In the genomic region with DNA sequence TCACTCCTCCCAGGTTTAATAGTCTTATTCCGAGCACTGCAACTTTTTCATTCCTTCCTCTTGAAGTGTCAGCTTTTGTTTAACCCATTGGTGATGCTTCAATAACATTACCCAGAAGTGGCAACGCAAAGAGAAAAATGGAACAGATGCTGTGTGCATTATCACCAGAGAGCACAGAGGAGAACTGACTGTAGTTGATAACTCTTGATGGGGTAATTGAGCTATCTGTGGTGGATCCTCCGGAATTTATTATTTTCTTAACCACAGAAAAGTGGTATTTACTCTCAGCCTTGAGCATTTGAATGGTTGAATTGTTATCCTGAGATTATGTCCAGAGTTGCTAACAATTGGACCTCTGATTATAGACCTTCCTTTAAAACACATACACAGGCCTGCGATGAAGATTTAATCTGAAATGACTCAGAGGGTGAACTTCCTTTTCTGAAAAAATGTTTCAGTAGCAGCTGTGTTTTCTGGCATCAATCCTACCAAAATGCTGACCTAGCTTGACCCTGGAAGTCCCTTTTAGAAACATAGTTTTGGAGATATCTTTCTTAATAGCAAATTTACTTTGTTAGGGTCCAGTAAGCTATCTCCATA, we compare ENCODE assay signal across 12 cellular contexts.
DNase-seq lines count a peak whose midpoint lies in the region; ATAC-seq and TF ChIP-seq lines count a peak whose summit lies in the region.
"Had no signal": no experiment of that assay in that cellular context is flagged by ENCODE, and none has a peak within 500 bp of the region (broad histone marks: within the 10 kb centered on the region; RNA-seq: fewer than 3 reads in every experiment).

No MANE protein-coding gene starts in this region.

- TF ChIP-seq CTCF in astrocyte of the cerebellum (IDR thresholded peaks at IDR 0.05; ENCODE audit: low read depth, low read length, missing control alignments) (no peak), heart right ventricle (IDR thresholded peaks at IDR 0.05) (no peak), left lung (IDR thresholded peaks at IDR 0.05) (no peak)

- H3K27ac ChIP-seq in heart right ventricle (peak overlapping the region in 8 of 10 donors; percentile 12 to 68 (median 46)), left lung (no peak overlapping the region)

- H3K4me3 ChIP-seq in astrocyte of the cerebellum (ENCODE audit: low read depth, low read length) (no peak overlapping the region), heart right ventricle (no peak overlapping the region), skeletal muscle satellite cell (ENCODE audit: low read length) (no peak overlapping the region), left lung (no peak overlapping the region)

- H3K9me3 ChIP-seq in heart right ventricle (no peaks in the 10 kb centered on the region), skeletal muscle satellite cell (replicated peaks; ENCODE audit: low read length) (no peaks in the 10 kb centered on the region), left lung (no peaks in the 10 kb centered on the region)

- in situ Hi-C loops in astrocyte of the cerebellum (cut with HindIII; ENCODE audit: low sequenced_read_pairs), result no loop called here

- H3K4me2 ChIP-seq in skeletal muscle satellite cell (ENCODE audit: low read length), result peak overlapping the region; percentile 22

- no peak overlapping the region for H3K9ac ChIP-seq in skeletal muscle satellite cell (ENCODE audit: low read depth, low read length)

- ATAC-seq in heart right ventricle, result peak; percentile 78 to 97 (median 87)
- no peak for ATAC-seq in GM18502 (IDR thresholded peaks at IDR 0.05; ENCODE audit: poor library complexity, unreplicated experiment)
- no peak for ATAC-seq in left lung
- ATAC-seq: activated CD8-positive, alpha-beta T cell treated with anti-CD3 and anti-CD28 coated beads for 36 hours; stimulated activated naive B cell treated with anti-CD40 and anti-IgM and Interleukin-4, amounts not matched to agents 10 μg/mL and 1 μg/mL and 100 μg/mL, for 72 hours; T-cell had no signal

- peak; percentile 76 to 81 for DNase-seq in Kasumi-1 (lab: John Stamatoyannopoulos, UW)
- DNase-seq in astrocyte of the cerebellum (ENCODE audit: low read depth), result peak; percentile 11
- peak in 1 of 2 donors; percentile 69 for DNase-seq in heart right ventricle
- DNase-seq in DMS79 treated with DMSO at 0.1 percent for 48 hours (lab: John Stamatoyannopoulos, UW), result no peak
- no peak for DNase-seq in left lung
- DNase-seq: activated CD8-positive, alpha-beta T cell treated with anti-CD3 and anti-CD28 coated beads for 36 hours; activated naive CD4-positive, alpha-beta T cell treated with Interleukin-2 at 50 U/mL for 16 hours; NCI-H774; stimulated activated naive B cell treated with anti-CD40 and anti-IgM and Interleukin-4, amounts not matched to agents 10 μg/mL and 1 μg/mL and 100 μg/mL, for 72 hours; T-cell had no signal

- H3K36me3 ChIP-seq in heart right ventricle, result no peaks in the 10 kb centered on the region
- no peaks in the 10 kb centered on the region for H3K36me3 ChIP-seq in skeletal muscle satellite cell (ENCODE audit: insufficient read depth, low read length)
- H3K36me3 ChIP-seq in left lung, result no peaks in the 10 kb centered on the region

- H3K27me3 ChIP-seq in heart right ventricle (no peaks in the 10 kb centered on the region), skeletal muscle satellite cell (ENCODE audit: control insufficient read depth, insufficient read depth, low read length) (no peaks in the 10 kb centered on the region), left lung (no peaks in the 10 kb centered on the region)

- WGBS in heart right ventricle, 2 donors, result 35 to 46% methylated on average over 4 of the region's 4 CpGs

- intact Hi-C loops in heart right ventricle (cut with DNase I) (loop anchor here in 1 of 10 donors (10.0 kb wide), 1 partner anchor 223 kb away; no protein-coding TSS in a partner anchor), left lung (cut with DNase I) (no loop called here)

- peaks cover 0 to 34% (median 22%) of the 10 kb centered on the region in 9 donors for H3K4me1 ChIP-seq in heart right ventricle
- H3K4me1 ChIP-seq in skeletal muscle satellite cell (ENCODE audit: control insufficient read depth, insufficient read depth, low read length), result peaks cover 12% of the 10 kb centered on the region
- no peaks in the 10 kb centered on the region for H3K4me1 ChIP-seq in left lung

Comparison
In these comparisons a context has a peak if more than half of its experiments do, and no peak if none do; other contexts are left out.
1. DNase-seq: peak in Kasumi-1 (2 of 2) and astrocyte of the cerebellum (single experiment); none in DMS79 treated with DMSO at 0.1 percent for 48 hours (single experiment) and left lung (0 of 2).
2. ATAC-seq: peak in heart right ventricle (8 of 8); none in GM18502 (single experiment) and left lung (single experiment).
3. H3K27ac ChIP-seq: peak in heart right ventricle (8 of 10); none in left lung (0 of 2).